30 cellular contexts compared by ENCODE assay signal in genomic region chr21:26179501-26179900, GRCh38.
"Had no signal": no experiment of that assay in that cellular context is flagged by ENCODE, and none has a peak within 500 bp of the region (broad histone marks: within the 10 kb centered on the region; RNA-seq: fewer than 3 reads in every experiment).

No MANE protein-coding gene starts in this region.

- H3K4me2 ChIP-seq: hepatocyte had no signal

- H3K9me3 Mint-ChIP-seq: dendritic cell treated with granulocyte-macrophage colony-stimulating factor and Interleukin-4, amounts not matched to agents 40 ng/mL and 50 ng/mL, for 4 days; natural killer cell had no signal

- ATAC-seq: esophagus mucosa; foreskin keratinocyte; gastroesophageal sphincter; heart left ventricle; left cardiac atrium; left lung; natural killer cell; psoas muscle; right cardiac atrium; stimulated activated naive B cell treated with anti-CD40 and anti-IgM and Interleukin-4, amounts not matched to agents 10 μg/mL and 1 μg/mL and 100 μg/mL, for 72 hours; stimulated activated naive CD8-positive, alpha-beta T cell treated with anti-CD3 and anti-CD28 coated beads, Interleukin-15, amount 100 ng/mL, for 72 hours; upper lobe of right lung had no signal

- H3K4me1 ChIP-seq: colonic mucosa, foreskin keratinocyte, gastroesophageal sphincter, left lung, psoas muscle, sigmoid colon, suprapubic skin, transverse colon, upper lobe of right lung, uterus had no signal

- H3K27me3 Mint-ChIP-seq: dendritic cell treated with granulocyte-macrophage colony-stimulating factor and Interleukin-4, amounts not matched to agents 40 ng/mL and 50 ng/mL, for 4 days; stimulated activated naive CD8-positive, alpha-beta T cell treated with anti-CD3 and anti-CD28 coated beads, Interleukin-15, amount 100 ng/mL, for 72 hours had no signal

- H3K36me3 Mint-ChIP-seq: natural killer cell; stimulated activated naive B cell treated with anti-CD40 and anti-IgM and Interleukin-4, amounts not matched to agents 10 μg/mL and 1 μg/mL and 100 μg/mL, for 72 hours had no signal

- H3K27ac ChIP-seq: colonic mucosa, epithelial cell of prostate, foreskin keratinocyte, gastroesophageal sphincter, heart left ventricle, hepatocyte, left lung, ovary, psoas muscle, sigmoid colon, skin epidermis, suprapubic skin, transverse colon, upper lobe of right lung, uterus had no signal

- H3K4me3 ChIP-seq: colonic mucosa, gastroesophageal sphincter, heart left ventricle, hepatocyte, left lung, ovary, psoas muscle, sigmoid colon, skin epidermis, suprapubic skin, transverse colon, upper lobe of right lung, uterus had no signal

- H3K79me2 ChIP-seq: hepatocyte had no signal

- H3K4me1 Mint-ChIP-seq: natural killer cell had no signal

- H3K27me3 ChIP-seq: foreskin keratinocyte, gastroesophageal sphincter, heart left ventricle, hepatocyte, left lung, ovary, sigmoid colon, suprapubic skin, transverse colon, upper lobe of right lung, uterus had no signal

- DNase-seq: colonic mucosa; effector CD8-positive, alpha-beta T cell; endodermal cell; foreskin keratinocyte; heart left ventricle; left cardiac atrium; left lung; mesenchymal stem cell; midbrain; natural killer cell; occipital lobe; ovary; posterior cingulate gyrus; psoas muscle; right cardiac atrium; sigmoid colon; stimulated activated CD4-positive, alpha-beta T cell treated with anti-CD3 and anti-CD28 coated beads, Interleukin-15, amount 100 ng/mL, for 24 hours; stimulated activated CD4-positive, alpha-beta T cell treated with anti-CD3 and anti-CD28 coated beads, Interleukin-2, amount 100 ng/mL, for 48 hours; stimulated activated naive B cell treated with anti-CD40 and anti-IgM and Interleukin-4, amounts not matched to agents 10 μg/mL and 1 μg/mL and 100 μg/mL, for 72 hours; stimulated activated naive CD8-positive, alpha-beta T cell treated with anti-CD3 and anti-CD28 coated beads, Interleukin-15, amount 100 ng/mL, for 72 hours; transverse colon; upper lobe of right lung; uterus had no signal

- H3K4me3 Mint-ChIP-seq: dendritic cell treated with granulocyte-macrophage colony-stimulating factor and Interleukin-4, amounts not matched to agents 40 ng/mL and 50 ng/mL, for 4 days; endodermal cell; natural killer cell; stimulated activated naive B cell treated with anti-CD40 and anti-IgM and Interleukin-4, amounts not matched to agents 10 μg/mL and 1 μg/mL and 100 μg/mL, for 72 hours; stimulated activated naive CD8-positive, alpha-beta T cell treated with anti-CD3 and anti-CD28 coated beads, Interleukin-15, amount 100 ng/mL, for 72 hours had no signal

- H3K9me3 ChIP-seq: colonic mucosa, ovary, psoas muscle, suprapubic skin, transverse colon, upper lobe of right lung, uterus had no signal

- H3K36me3 ChIP-seq: colonic mucosa, gastroesophageal sphincter, heart left ventricle, left lung, ovary, sigmoid colon, suprapubic skin, transverse colon, upper lobe of right lung, uterus had no signal

- H3K27ac Mint-ChIP-seq: dendritic cell treated with granulocyte-macrophage colony-stimulating factor and Interleukin-4, amounts not matched to agents 40 ng/mL and 50 ng/mL, for 4 days; endodermal cell; natural killer cell; stimulated activated naive B cell treated with anti-CD40 and anti-IgM and Interleukin-4, amounts not matched to agents 10 μg/mL and 1 μg/mL and 100 μg/mL, for 72 hours had no signal

- H2AFZ ChIP-seq: hepatocyte had no signal
